ENCODE assay signal across 23 cellular contexts in the genomic region with DNA sequence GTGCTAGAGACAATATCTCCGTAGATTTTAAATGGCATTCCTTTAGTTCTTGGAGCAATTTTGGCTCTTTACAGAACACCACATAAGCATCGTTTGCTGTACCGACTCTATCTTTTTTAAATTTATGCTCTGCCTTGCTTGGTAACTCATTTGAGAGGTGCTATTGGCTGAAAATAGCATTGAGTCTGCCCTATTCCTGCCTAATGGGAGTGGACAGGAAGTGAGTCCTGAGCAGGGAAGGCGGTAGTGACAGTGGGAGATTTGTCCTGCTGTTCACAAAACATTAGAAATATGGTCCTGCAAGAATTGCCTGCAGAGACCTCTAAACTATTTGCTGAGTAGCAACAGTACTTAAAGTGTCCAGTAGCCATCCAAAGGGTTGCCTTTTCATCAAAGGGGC.
"Had no signal": no experiment of that assay in that cellular context is flagged by ENCODE, and none has a peak within 500 bp of the region (broad histone marks: within the 10 kb centered on the region; RNA-seq: fewer than 3 reads in every experiment).

No MANE protein-coding gene starts in this region.

- FAIRE-seq: keratinocyte had no signal

- H3K36me3 ChIP-seq: gastroesophageal sphincter, neutrophil, right atrium auricular region, sigmoid colon, stomach, thoracic aorta, transverse colon had no signal

- H3K9me3 ChIP-seq: gastroesophageal sphincter, neutrophil, right atrium auricular region, sigmoid colon, stomach, thoracic aorta, transverse colon had no signal

- H3K9me3 Mint-ChIP-seq: immature natural killer cell; naive thymus-derived CD4-positive, alpha-beta T cell; nephron progenitor cell had no signal

- H3K27ac Mint-ChIP-seq: immature natural killer cell; naive thymus-derived CD4-positive, alpha-beta T cell; nephron progenitor cell had no signal

- H3K27ac ChIP-seq: dorsolateral prefrontal cortex, gastroesophageal sphincter, neutrophil, right atrium auricular region, sigmoid colon, skin epidermis, stomach, thoracic aorta, transverse colon had no signal

- H3K4me3 Mint-ChIP-seq: immature natural killer cell; naive thymus-derived CD4-positive, alpha-beta T cell; nephron progenitor cell had no signal

- H3K4me1 Mint-ChIP-seq: nephron progenitor cell had no signal

- H3K4me1 ChIP-seq: gastroesophageal sphincter, right atrium auricular region, sigmoid colon, stomach, transverse colon had no signal

- H3K4me3 ChIP-seq: dorsolateral prefrontal cortex, gastroesophageal sphincter, lung, right atrium auricular region, sigmoid colon, skin epidermis, stomach, thoracic aorta, transverse colon had no signal

- ATAC-seq: esophagus mucosa; gastroesophageal sphincter; left ventricle myocardium superior; naive thymus-derived CD4-positive, alpha-beta T cell had no signal

- DNase-seq: cortex of kidney; dorsolateral prefrontal cortex; effector CD8-positive, alpha-beta T cell; glutamatergic neuron; immature natural killer cell; left ventricle myocardium superior; mesendoderm; naive thymus-derived CD4-positive, alpha-beta T cell; nephron progenitor cell; sigmoid colon; stimulated activated CD4-positive, alpha-beta T cell treated with anti-CD3 and anti-CD28 coated beads, Interleukin-12 subunit alpha, Interleukin-12 subunit beta, amount 100 ng/mL, for 4 hours; stimulated activated naive CD4-positive, alpha-beta T cell; stomach; substantia nigra; transverse colon had no signal

- H3K27me3 ChIP-seq: right atrium auricular region, sigmoid colon, stomach, transverse colon had no signal
